ENCODE assay signal across 18 cellular contexts in genomic region chr7:140604760-140605159, GRCh38. TPM values are rescaled to one million over a fixed set of nuclear protein-coding genes. Genes with fewer than 3 reads are reported as not detected.
DNase-seq lines count a peak whose midpoint lies in the region; ATAC-seq, FAIRE-seq and TF ChIP-seq lines count a peak whose summit lies in the region.
"Had no signal": no experiment of that assay in that cellular context is flagged by ENCODE, and none has a peak within 500 bp of the region (broad histone marks: within the 10 kb centered on the region; RNA-seq: fewer than 3 reads in every experiment).

No MANE protein-coding gene starts in this region.

- in situ Hi-C loops in mammary epithelial cell (cut with MboI; ENCODE audit: low sequenced_read_pairs in 2 of 2), result no loop called here

- H3K36me3 ChIP-seq in mammary epithelial cell (ENCODE audit: insufficient read depth, low read length) (no peaks in the 10 kb centered on the region), keratinocyte (ENCODE audit: control insufficient read depth in 2 of 2, extremely low read depth in 1 of 2, insufficient read depth in 2 of 2, low read length in 2 of 2) (no peaks in the 10 kb centered on the region), SK-N-SH (replicated peaks in 1 of 2; ENCODE audit: control insufficient read depth in 1 of 2, insufficient read depth in 2 of 2, low read length in 1 of 2) (no peaks in the 10 kb centered on the region)
- H3K36me3 ChIP-seq: right atrium auricular region had no signal

- POLR2A ChIA-PET in MCF 10A (lab: Yijun Ruan, JAX), result interaction anchor here (1.8 kb wide), 1 partner anchor 15 kb away, joined by 6 read pairs; no protein-coding TSS in a partner anchor
- POLR2A ChIA-PET in SK-N-SH (lab: Yijun Ruan, JAX), result no interaction called here

- no peaks in the 10 kb centered on the region for H3K9me1 ChIP-seq in keratinocyte (ENCODE audit: control insufficient read depth, extremely low read depth, insufficient read depth, low read length)

- no peaks in the 10 kb centered on the region for H3K27me3 ChIP-seq in mammary epithelial cell (ENCODE audit: insufficient read depth, low read length)
- H3K27me3 ChIP-seq in keratinocyte (ENCODE audit: control insufficient read depth, extremely low read depth, insufficient read depth, low read length), result no peaks in the 10 kb centered on the region
- H3K27me3 ChIP-seq in SK-N-SH (ENCODE audit: insufficient read depth), result no peaks in the 10 kb centered on the region
- H3K27me3 ChIP-seq: right atrium auricular region had no signal

- TF ChIP-seq EP300 in SK-N-SH (IDR thresholded peaks at IDR 0.05; ENCODE audit: borderline replicate concordance in 1 of 2, low read depth in 1 of 2, low read length in 1 of 2), result no peak

- no peak overlapping the region for H3K27ac Mint-ChIP-seq in MCF 10A (ENCODE audit: low read depth, unreplicated experiment)
- H3K27ac Mint-ChIP-seq: CD8-positive, alpha-beta T cell had no signal

- H3K27ac ChIP-seq in mammary epithelial cell (ENCODE audit: insufficient read depth, low read depth, low read length) (no peak overlapping the region), keratinocyte (ENCODE audit: control insufficient read depth, insufficient read depth, low read length) (peak overlapping the region; percentile 13), SK-N-SH (ENCODE audit: low read depth in 2 of 2, low read length in 1 of 2) (no peak overlapping the region)
- H3K27ac ChIP-seq: 22Rv1, right atrium auricular region, VCaP had no signal

- H4K20me1 ChIP-seq in mammary epithelial cell (ENCODE audit: insufficient read depth, low read length), result no peaks in the 10 kb centered on the region
- no peaks in the 10 kb centered on the region for H4K20me1 ChIP-seq in keratinocyte (ENCODE audit: control insufficient read depth, extremely low read depth, insufficient read depth, low read length)
- no peaks in the 10 kb centered on the region for H4K20me1 ChIP-seq in SK-N-SH (ENCODE audit: insufficient read depth)

- no peaks in the 10 kb centered on the region for H3K79me2 ChIP-seq in mammary epithelial cell (ENCODE audit: insufficient read depth, low read length)
- no peaks in the 10 kb centered on the region for H3K79me2 ChIP-seq in keratinocyte (ENCODE audit: control insufficient read depth, insufficient read depth, low read length)
- H3K79me2 ChIP-seq in SK-N-SH (ENCODE audit: insufficient read depth), result no peaks in the 10 kb centered on the region

- BruUV-seq in mammary epithelial cell (replicated peaks; lab: Mats Ljungman, UMichigan) (no TSS peak), MCF 10A (replicated peaks; lab: Mats Ljungman, UMichigan) (no TSS peak)

- no peaks in the 10 kb centered on the region for H3F3A ChIP-seq in SK-N-SH (replicated peaks; ENCODE audit: insufficient read depth)

- dilution Hi-C loops in mammary epithelial cell (cut with HindIII; ENCODE audit: low sequenced_read_pairs), result no loop called here
- dilution Hi-C loops in keratinocyte (cut with MboI; ENCODE audit: extremely low pct_ligation_motif_present, low sequenced_read_pairs), result no loop called here

- no peak overlapping the region for H3K4me3 Mint-ChIP-seq in MCF 10A (ENCODE audit: unreplicated experiment)
- H3K4me3 Mint-ChIP-seq in activated T-cell treated with anti-CD3 and anti-CD28 coated beads, Interleukin-2, amount 50 U/mL, for 4 hours, result no peak overlapping the region
- H3K4me3 Mint-ChIP-seq: CD8-positive, alpha-beta T cell; nephron had no signal

- intact Hi-C loops in mammary epithelial cell (cut with micrococcal nuclease) (no loop called here), MCF 10A (cut with micrococcal nuclease) (no loop called here)

- no peak for ATAC-seq in activated T-cell treated with anti-CD3 and anti-CD28 coated beads, Interleukin-2, amount 50 U/mL, for 4 hours
- ATAC-seq: CD8-positive, alpha-beta T cell had no signal

- peak; percentile 48 for FAIRE-seq in keratinocyte (lab: Jason Lieb, UNC)
- FAIRE-seq: endothelial cell of umbilical vein had no signal

- peaks cover 12% of the 10 kb centered on the region for H3K27me3 Mint-ChIP-seq in MCF 10A (ENCODE audit: insufficient read depth, unreplicated experiment)
- peaks cover 14% of the 10 kb centered on the region for H3K27me3 Mint-ChIP-seq in activated T-cell treated with anti-CD3 and anti-CD28 coated beads, Interleukin-2, amount 50 U/mL, for 4 hours (ENCODE audit: low read depth)

- H2AFZ ChIP-seq in mammary epithelial cell (ENCODE audit: low read depth, low read length) (no peak overlapping the region), keratinocyte (ENCODE audit: control insufficient read depth, low read length) (no peak overlapping the region), SK-N-SH (ENCODE audit: low read depth) (no peak overlapping the region)

- 95% methylated on average over 4 of the region's 4 CpGs for WGBS in mammary epithelial cell (ENCODE audit: low coverage, missing lambda C conversion rate)
- WGBS in SK-N-SH (ENCODE audit: low lambda C conversion rate), result 94% methylated on average over 4 of the region's 4 CpGs

- no peaks in the 10 kb centered on the region for H3K9me3 Mint-ChIP-seq in MCF 10A (ENCODE audit: unreplicated experiment)
- H3K9me3 Mint-ChIP-seq in activated T-cell treated with anti-CD3 and anti-CD28 coated beads, Interleukin-2, amount 50 U/mL, for 4 hours, result no peaks in the 10 kb centered on the region
- H3K9me3 Mint-ChIP-seq: CD8-positive, alpha-beta T cell; nephron had no signal

- CTCF ChIA-PET in mammary epithelial cell (lab: Charles Lee; ENCODE audit: low non-redundant PET) (interaction anchor here (0.6 kb wide), 1 partner anchor 63 kb away, joined by 3 read pairs; no protein-coding TSS in a partner anchor), MCF 10A (lab: Yijun Ruan, JAX) (interaction anchor here (0.6 to 1.3 kb wide), 3 partner anchors 9 to 511 kb away, joined by 3 to 4 read pairs (median 3); no protein-coding TSS in a partner anchor), SK-N-SH (lab: Yijun Ruan, JAX) (interaction anchor here (1.0 to 2.3 kb wide), 3 partner anchors 23 to 49 kb away, joined by 3 to 12 read pairs (median 3); no protein-coding TSS in a partner anchor)

- TF ChIP-seq CTCF in mammary epithelial cell (conservative IDR thresholded peaks at IDR 0.05 in 1 of 2, IDR thresholded peaks at IDR 0.05 in 1 of 2; ENCODE audit: extremely low read depth in 1 of 2, insufficient read depth in 1 of 2, low read depth in 1 of 2, low read length in 2 of 2), result no peak
- TF ChIP-seq CTCF in MCF 10A (IDR thresholded peaks at IDR 0.05; ENCODE audit: unreplicated experiment), result no peak
- TF ChIP-seq CTCF in choroid plexus epithelial cell (conservative IDR thresholded peaks at IDR 0.05; ENCODE audit: low read depth, low read length), result no peak
- TF ChIP-seq CTCF in keratinocyte (optimal IDR thresholded peaks at IDR 0.05 in 1 of 3, IDR thresholded peaks at IDR 0.05 in 1 of 3, conservative IDR thresholded peaks at IDR 0.05 in 1 of 3; ENCODE audit: extremely low read depth in 1 of 3, insufficient read depth in 2 of 3, low read length in 3 of 3), result no peak
- no peak for TF ChIP-seq CTCF in SK-N-SH (IDR thresholded peaks at IDR 0.05)

- no peaks in the 10 kb centered on the region for H3K9me3 ChIP-seq in mammary epithelial cell (replicated peaks; ENCODE audit: insufficient read depth, low read length)
- H3K9me3 ChIP-seq in keratinocyte (ENCODE audit: control insufficient read depth, low read depth, low read length), result no peaks in the 10 kb centered on the region
- no peaks in the 10 kb centered on the region for H3K9me3 ChIP-seq in SK-N-SH
- H3K9me3 ChIP-seq: right atrium auricular region had no signal

- H3K36me3 Mint-ChIP-seq in MCF 10A (ENCODE audit: insufficient read depth, unreplicated experiment), result no peaks in the 10 kb centered on the region
- no peaks in the 10 kb centered on the region for H3K36me3 Mint-ChIP-seq in activated T-cell treated with anti-CD3 and anti-CD28 coated beads, Interleukin-2, amount 50 U/mL, for 4 hours (ENCODE audit: insufficient read depth)
- H3K36me3 Mint-ChIP-seq: CD8-positive, alpha-beta T cell had no signal

- H3K4me3 ChIP-seq in mammary epithelial cell (replicated peaks in 1 of 3; ENCODE audit: insufficient read depth in 1 of 3, low read depth in 2 of 3, low read length in 3 of 3) (no peak overlapping the region), choroid plexus epithelial cell (ENCODE audit: low read depth, low read length) (no peak overlapping the region), keratinocyte (ENCODE audit: control insufficient read depth in 2 of 3, extremely low read depth in 1 of 3, insufficient read depth in 2 of 3, low read depth in 1 of 3, low read length in 3 of 3) (no peak overlapping the region), SK-N-SH (ENCODE audit: low read depth in 2 of 2, low read length in 1 of 2) (no peak overlapping the region)
- H3K4me3 ChIP-seq: right atrium auricular region had no signal

- H3K9me2 ChIP-seq in SK-N-SH, result no peaks in the 10 kb centered on the region

- H3K4me1 Mint-ChIP-seq in MCF 10A (ENCODE audit: insufficient read depth, unreplicated experiment), result peaks cover 5% of the 10 kb centered on the region
- H3K4me1 Mint-ChIP-seq in activated T-cell treated with anti-CD3 and anti-CD28 coated beads, Interleukin-2, amount 50 U/mL, for 4 hours (ENCODE audit: low read depth), result no peaks in the 10 kb centered on the region

- peaks cover 9% of the 10 kb centered on the region for H3K4me1 ChIP-seq in mammary epithelial cell (ENCODE audit: insufficient read depth, low read length)
- H3K4me1 ChIP-seq in keratinocyte (ENCODE audit: control insufficient read depth, extremely low read depth, insufficient read depth, low read length), result peaks cover 8% of the 10 kb centered on the region
- H3K4me1 ChIP-seq in SK-N-SH (ENCODE audit: control insufficient read depth in 1 of 2, insufficient read depth in 2 of 2, low read depth in 1 of 2, low read length in 1 of 2), result peaks cover 0 to 11% of the 10 kb centered on the region in 2 experiments; a peak in 1 of 4 replicates

- H3K9ac ChIP-seq in mammary epithelial cell (ENCODE audit: insufficient read depth, low read length) (no peak overlapping the region), keratinocyte (ENCODE audit: control insufficient read depth, extremely low read depth, insufficient read depth, low read length) (no peak overlapping the region), SK-N-SH (no peak overlapping the region)

- DNase-seq in mammary epithelial cell (peak; percentile 51), MCF 10A (ENCODE audit: unreplicated experiment) (no peak), choroid plexus epithelial cell (ENCODE audit: low read depth) (peak; percentile 33), keratinocyte (ENCODE audit: low read depth, low spot score) (no peak), amniotic stem cell (lab: John Stamatoyannopoulos, UW) (no peak), SK-N-SH (no peak)
- DNase-seq in activated T-cell treated with anti-CD3 and anti-CD28 coated beads, Interleukin-2, amount 50 U/mL, for 4 hours, result no peak
- DNase-seq in NK-92 treated with Interleukin-12 subunit alpha and Interleukin-12 subunit beta, amount 100 ng/mL, for 24 hours (lab: John Stamatoyannopoulos, UW), result no peak
- DNase-seq: CD8-positive, alpha-beta T cell; NCI-H2029 treated with DMSO at 0.1 percent for 48 hours; NCI-H524; OCI-M1; stimulated activated CD4-positive, alpha-beta T cell treated with anti-CD3 and anti-CD28 coated beads, Interleukin-2, amount 100 ng/mL, for 24 hours had no signal

- TF ChIP-seq RAD21 in SK-N-SH (IDR thresholded peaks at IDR 0.05; ENCODE audit: low read length), result no peak

- H3K4me2 ChIP-seq in mammary epithelial cell (ENCODE audit: insufficient read depth, low read depth, low read length) (no peak overlapping the region), keratinocyte (ENCODE audit: control insufficient read depth, extremely low read depth, insufficient read depth, low read depth, low read length) (no peak overlapping the region), SK-N-SH (no peak overlapping the region)

RNA-seq across cellular contexts. Expression of gene DENND2A, which starts 35.9 kb away (rescaled TPM):
- total RNA-seq in mammary epithelial cell (1 to 10 TPM in 1 of 2 donors, under 1 TPM in 1; 0.17 to 1.6 TPM), MCF 10A (2022) (0.26 TPM in 1 of 2 replicates, not detected in the other)
- polyA plus RNA-seq in mammary epithelial cell (0.25 TPM), keratinocyte (0.95 to 5.1 TPM (median 1.8 TPM) in 3 replicates), SK-N-SH (2012; rRNA removed) (2.1 and 3.5 TPM in 2 replicates)
- polyA minus RNA-seq in mammary epithelial cell (not detected), keratinocyte (2.8 to 4.1 TPM (median 3.6 TPM) in 3 replicates)
- not detected for polyA plus RNA-seq in keratinocyte (2011; ENCODE audit: low read depth)
- polyA plus RNA-seq in keratinocyte (2011; cell fraction: cytosol; rRNA removed), result 2.5 and 2.8 TPM in 2 replicates
- polyA plus RNA-seq in keratinocyte (2011; cell fraction: nucleus; rRNA removed), result 2.8 and 4.3 TPM in 2 replicates
- polyA plus RNA-seq in keratinocyte (2012; ENCODE audit: low replicate concordance), result 0.07 and 4.7 TPM in 2 replicates
- polyA minus RNA-seq in keratinocyte (2011; cell fraction: cytosol; rRNA and poly(A)+ RNA removed), result 3.8 TPM
- 2.0 and 2.4 TPM in 2 replicates for polyA minus RNA-seq in keratinocyte (2011; cell fraction: nucleus; rRNA and poly(A)+ RNA removed)
- total RNA-seq in activated T-cell treated with anti-CD3 and anti-CD28 coated beads, Interleukin-2, amount 50 U/mL, for 4 hours, result not detected
- polyA plus RNA-seq in SK-N-SH (2012; cell fraction: cytosol; rRNA removed), result 1.5 and 2.8 TPM in 2 replicates
- 3.5 and 4.4 TPM in 2 replicates for polyA plus RNA-seq in SK-N-SH (2012; cell fraction: nucleus; rRNA removed)
- polyA plus RNA-seq: endothelial cell of umbilical vein had no signal

Comparison
In these comparisons a context has a peak if more than half of its experiments do, and no peak if none do; other contexts are left out.
1. DNase-seq: peak in mammary epithelial cell (single experiment) and choroid plexus epithelial cell (single experiment); none in MCF 10A (single experiment), keratinocyte (single experiment), activated T-cell treated with anti-CD3 and anti-CD28 coated beads, Interleukin-2, amount 50 U/mL, for 4 hours (single experiment), NK-92 treated with Interleukin-12 subunit alpha and Interleukin-12 subunit beta, amount 100 ng/mL, for 24 hours (single experiment), amniotic stem cell (single experiment) and SK-N-SH (single experiment).